Comparison of ENCODE assay signal across 2 cellular contexts in genomic region chr4:775485-775884, GRCh38. TPM values are rescaled to one million over a fixed set of nuclear protein-coding genes. Genes with fewer than 3 reads are reported as not detected.
"Had no signal": no experiment of that assay in that cellular context is flagged by ENCODE, and none has a peak within 500 bp of the region (broad histone marks: within the 10 kb centered on the region; RNA-seq: fewer than 3 reads in every experiment).

No MANE protein-coding gene starts in this region.

RNA-seq across cellular contexts. Expression of gene CPLX1, which starts 50.4 kb away (rescaled TPM):
- total RNA-seq: activated B cell treated with CpG ODN at 0.5 μM for 24 hours had no signal
- polyA plus RNA-seq: immature natural killer cell had no signal
